Comparison of ENCODE assay signal across 12 cellular contexts in genomic region chr21:44815852-44816628, GRCh38. TPM values are rescaled to one million over a fixed set of nuclear protein-coding genes. Genes with fewer than 3 reads are reported as not detected.
DNase-seq lines count a peak whose midpoint lies in the region; ATAC-seq, FAIRE-seq and TF ChIP-seq lines count a peak whose summit lies in the region.
"Had no signal": no experiment of that assay in that cellular context is flagged by ENCODE, and none has a peak within 500 bp of the region (broad histone marks: within the 10 kb centered on the region; RNA-seq: fewer than 3 reads in every experiment).

No MANE protein-coding gene starts in this region.

- H3K4me3 ChIP-seq in CD4-positive, alpha-beta memory T cell (ENCODE audit: low read length in 2 of 2), result no peak overlapping the region
- no peak overlapping the region for H3K4me3 ChIP-seq in GM12878
- H3K4me3 ChIP-seq in esophagus squamous epithelium, result no peak overlapping the region

- no peaks in the 10 kb centered on the region for H3K27me3 Mint-ChIP-seq in CD4-positive, alpha-beta memory T cell
- H3K27me3 Mint-ChIP-seq in HFFc6 (ENCODE audit: insufficient read depth), result no peaks in the 10 kb centered on the region; the same call in 1 of the 2 replicates
- H3K27me3 Mint-ChIP-seq in natural killer cell (ENCODE audit: low read depth in 2 of 2), result no peaks in the 10 kb centered on the region

- TF ChIP-seq POLR2A in GM12878 (IDR thresholded peaks at IDR 0.05; ENCODE audit: low read depth, low read length) (no peak), esophagus squamous epithelium (IDR thresholded peaks at IDR 0.05) (no peak)

- POLR2A ChIA-PET in CD4-positive, alpha-beta memory T cell (lab: Charles Lee; ENCODE audit: partially characterized antibody), result interaction anchor here (0.7 to 1.9 kb wide), 4 partner anchors 11 to 124 kb away, joined by 3 to 7 read pairs (median 5); partner anchors contain the start of genes SLX9 and UBE2G2
- POLR2A ChIA-PET in GM12878 (lab: Charles Lee), result interaction anchor here (0.5 to 1.7 kb wide), 3 partner anchors 12 to 57 kb away, joined by 3 to 4 read pairs (median 3); no protein-coding TSS in a partner anchor

- SMC1A ChIA-PET in GM12878 (lab: Charles Lee; ENCODE audit: uncharacterized antibody, unreplicated experiment), result interaction anchor here (0.6 to 1.0 kb wide), 2 partner anchors 14 to 479 kb away, joined by 3 read pairs; partner anchors contain the start of gene UBE2G2

- no peak for TF ChIP-seq EP300 in GM12878 (IDR thresholded peaks at IDR 0.05; ENCODE audit: borderline replicate concordance in 1 of 2, control insufficient read depth in 1 of 2, low read depth in 2 of 2, low read length in 2 of 2)

- in situ Hi-C loops in GM12878 (cut with MboI), result no loop called here

- H3K4me3 Mint-ChIP-seq in CD4-positive, alpha-beta memory T cell, result peak overlapping the region; percentile 68 to 87 (median 72)
- peak overlapping the region; percentile 83 for H3K4me3 Mint-ChIP-seq in HFFc6
- H3K4me3 Mint-ChIP-seq in natural killer cell, result peak overlapping the region; percentile 80

- BruUV-seq in GM12878 (replicated peaks; lab: Mats Ljungman, UMichigan), result TSS peak; percentile 51

- RAD21 ChIA-PET in GM12878 (lab: Charles Lee; ENCODE audit: unreplicated experiment), result no interaction called here

- H3K9ac ChIP-seq in GM12878 (ENCODE audit: control insufficient read depth, insufficient read depth, low read length), result no peak overlapping the region

- H3K4me2 ChIP-seq in GM12878 (ENCODE audit: control insufficient read depth, insufficient read depth), result 0 out of 2 replicates have a peak overlapping the region, but pooled peaks have one; percentile 7

- no peaks in the 10 kb centered on the region for H4K20me1 ChIP-seq in GM12878 (ENCODE audit: control insufficient read depth, insufficient read depth)

- H3K27me3 ChIP-seq in CD4-positive, alpha-beta memory T cell (ENCODE audit: insufficient read depth, low read length), result no peaks in the 10 kb centered on the region
- H3K27me3 ChIP-seq in GM12878 (replicated peaks in 1 of 2; ENCODE audit: control insufficient read depth in 2 of 2, insufficient read depth in 2 of 2, low read length in 1 of 2), result no peaks in the 10 kb centered on the region
- H3K27me3 ChIP-seq in esophagus squamous epithelium, result no peaks in the 10 kb centered on the region
- H3K27me3 ChIP-seq: cardiac muscle cell had no signal

- H2AFZ ChIP-seq in GM12878 (ENCODE audit: control insufficient read depth, low read depth, low read length), result no peak overlapping the region

- ATAC-seq in GM12878 (no peak), natural killer cell (no peak), HG03139 (IDR thresholded peaks at IDR 0.05; ENCODE audit: unreplicated experiment) (no peak), HG02571 (IDR thresholded peaks at IDR 0.05; ENCODE audit: unreplicated experiment) (no peak)

- H3K27ac ChIP-seq in CD4-positive, alpha-beta memory T cell (ENCODE audit: low read depth, low read length), result no peak overlapping the region
- no peak overlapping the region for H3K27ac ChIP-seq in GM12878 (ENCODE audit: control insufficient read depth, insufficient read depth)
- H3K27ac ChIP-seq in esophagus squamous epithelium, result no peak overlapping the region
- H3K27ac ChIP-seq: cardiac muscle cell had no signal

- peaks cover 0 to 9% (median 0%) of the 10 kb centered on the region in 8 donors for H3K9me3 Mint-ChIP-seq in CD4-positive, alpha-beta memory T cell
- no peaks in the 10 kb centered on the region for H3K9me3 Mint-ChIP-seq in HFFc6
- H3K9me3 Mint-ChIP-seq in natural killer cell, result no peaks in the 10 kb centered on the region

- peaks cover 9 to 14% of the 10 kb centered on the region in 2 donors for H3K36me3 Mint-ChIP-seq in CD4-positive, alpha-beta memory T cell
- H3K36me3 Mint-ChIP-seq in HFFc6 (ENCODE audit: low read depth) (peaks cover 11% of the 10 kb centered on the region; the same call in 1 of the 2 replicates), natural killer cell (no peaks in the 10 kb centered on the region)

- TF ChIP-seq CTCF in HFFc6 (IDR thresholded peaks at IDR 0.05) (no peak), GM12878 (IDR thresholded peaks at IDR 0.05 in 2 of 3, conservative IDR thresholded peaks at IDR 0.05 in 1 of 3; ENCODE audit: control insufficient read depth in 2 of 3, extremely low read depth in 1 of 3, insufficient read depth in 1 of 3, low read depth in 3 of 3, low read length in 3 of 3) (no peak), natural killer cell (IDR thresholded peaks at IDR 0.05) (no peak), esophagus squamous epithelium (IDR thresholded peaks at IDR 0.05) (no peak)

- H3K4me1 Mint-ChIP-seq in CD4-positive, alpha-beta memory T cell, result peaks cover 5 to 48% (median 20%) of the 10 kb centered on the region in 4 donors
- H3K4me1 Mint-ChIP-seq in HFFc6 (ENCODE audit: low read depth) (peaks cover 33% of the 10 kb centered on the region), natural killer cell (peaks cover 8% of the 10 kb centered on the region in 2 donors)

- no peaks in the 10 kb centered on the region for H3K9me3 ChIP-seq in CD4-positive, alpha-beta memory T cell (ENCODE audit: control insufficient read depth in 1 of 2, low read length in 2 of 2)
- H3K9me3 ChIP-seq in GM12878 (replicated peaks; ENCODE audit: control insufficient read depth, insufficient read depth, low read length), result no peaks in the 10 kb centered on the region; the same call in 2 of the 3 replicates
- H3K9me3 ChIP-seq in esophagus squamous epithelium, result peaks cover 0 to 14% (median 0%) of the 10 kb centered on the region in 3 donors

- no peak for FAIRE-seq in GM12878 (lab: Jason Lieb, UNC)
- FAIRE-seq: frontal cortex had no signal

- peaks cover 16% of the 10 kb centered on the region for H3K4me1 ChIP-seq in CD4-positive, alpha-beta memory T cell (ENCODE audit: insufficient read depth, low read length)
- H3K4me1 ChIP-seq in GM12878 (ENCODE audit: control insufficient read depth, insufficient read depth, low read length), result no peaks in the 10 kb centered on the region
- peaks cover 18 to 50% (median 20%) of the 10 kb centered on the region in 3 donors for H3K4me1 ChIP-seq in esophagus squamous epithelium

- H3K36me3 ChIP-seq in CD4-positive, alpha-beta memory T cell (ENCODE audit: insufficient read depth, low read length), result no peaks in the 10 kb centered on the region
- H3K36me3 ChIP-seq in GM12878 (ENCODE audit: control insufficient read depth in 2 of 2, insufficient read depth in 2 of 2, low read length in 1 of 2) (peaks cover 0 to 2% of the 10 kb centered on the region in 2 experiments; a peak in 3 of 4 replicates), esophagus squamous epithelium (peaks cover 0 to 26% (median 0%) of the 10 kb centered on the region in 3 donors)
- H3K36me3 ChIP-seq: cardiac muscle cell had no signal

- no peak for DNase-seq in CD4-positive, alpha-beta memory T cell
- DNase-seq in HFFc6, result no peak
- DNase-seq in GM12878 (ENCODE audit: low read depth, low spot score), result no peak
- DNase-seq in natural killer cell, result no peak
- no peak for DNase-seq in esophagus squamous epithelium (lab: John Stamatoyannopoulos, UW)
- DNase-seq: GF-D8, mesendoderm, NCI-H1436 treated with DMSO at 0.1 percent for 48 hours had no signal

- peaks cover 27% of the 10 kb centered on the region for H3K79me2 ChIP-seq in GM12878 (ENCODE audit: control insufficient read depth, insufficient read depth, low read length)

- no peak for TF ChIP-seq RAD21 in GM12878 (IDR thresholded peaks at IDR 0.05; ENCODE audit: insufficient read depth, low read depth, low read length)

- intact Hi-C loops in CD4-positive, alpha-beta memory T cell (cut with micrococcal nuclease), result loop anchor here (10.0 kb wide), 2 partner anchors 481 to 829 kb away; partner anchors contain the start of genes CFAP410 and PCBP3
- intact Hi-C loops in GM12878 (cut with micrococcal nuclease; ENCODE audit: unreplicated experiment), result loop anchor here (5.0 kb wide), 2 partner anchors 56 to 116 kb away; partner anchors contain the start of gene PTTG1IP
- intact Hi-C loops in natural killer cell (cut with micrococcal nuclease), result no loop called here
- intact Hi-C loops in esophagus squamous epithelium (cut with DNase I), result no loop called here

- CTCF ChIA-PET in CD4-positive, alpha-beta memory T cell (lab: Charles Lee; ENCODE audit: partially characterized antibody), result interaction anchor here (4.6 kb wide), 1 partner anchor 16 kb away, joined by 25 read pairs; the partner anchor contains the start of gene UBE2G2
- CTCF ChIA-PET in GM12878 (lab: Yijun Ruan, JAX), result interaction anchor here (0.7 to 1.6 kb wide), 4 partner anchors 11 to 109 kb away, joined by 3 to 8 read pairs (median 5); no protein-coding TSS in a partner anchor

- H3K27ac Mint-ChIP-seq in CD4-positive, alpha-beta memory T cell, result peak overlapping the region; percentile 48 to 90 (median 68)
- peak overlapping the region; percentile 22; the same call in 1 of the 2 replicates for H3K27ac Mint-ChIP-seq in HFFc6
- peak overlapping the region in 1 of 2 donors; percentile 77 for H3K27ac Mint-ChIP-seq in natural killer cell

- WGBS in GM12878 (ENCODE audit: insufficient coverage, insufficient replicate concordance, low lambda C conversion rate, missing lambda C conversion rate), result 64% methylated on average over 10 of the region's 10 CpGs
- 65 to 83% methylated on average over 4 to 6 of the region's 10 CpGs for WGBS in esophagus squamous epithelium, 2 donors

RNA-seq across cellular contexts. Expression of gene SUMO3, which starts 1.8 kb away (rescaled TPM):
- total RNA-seq in CD4-positive, alpha-beta memory T cell, result 10 to 100 TPM; 36.3 to 37.3 TPM
- 10 to 100 TPM; 74.9 to 99.7 TPM for polyA plus RNA-seq in CD4-positive, alpha-beta memory T cell
- total RNA-seq in HFFc6 (2021; fragmentation: NEBNext Ultra II Directional; extraction: Animal tissue kit (Norgen Biotek cat#: 25700)), result 100 to 1,000 TPM; 116 to 160 (median 147) TPM
- 19.0 and 22.2 TPM in 2 replicates for total RNA-seq in GM12878 (2013; cell fraction: nucleolus; rRNA removed)
- 67.5 and 77.0 TPM in 2 replicates for total RNA-seq in GM12878 (2014; rRNA removed)
- total RNA-seq in GM12878 (2014; rRNA removed; fragmentation: Illumina TruSeq; extraction: Trizol), result 70.3 and 74.3 TPM in 2 replicates
- total RNA-seq in GM12878 (2021), result 85.9 and 91.3 TPM in 2 replicates
- 60.5 TPM for polyA plus RNA-seq in GM12878 (2011; ENCODE audit: low read depth)
- 106 and 119 TPM in 2 replicates for polyA plus RNA-seq in GM12878 (2011; rRNA removed)
- polyA plus RNA-seq in GM12878 (2011; cell fraction: cytosol; rRNA removed), result 120 and 127 TPM in 2 replicates
- polyA plus RNA-seq in GM12878 (2011; cell fraction: nucleus; rRNA removed), result 42.9 and 57.8 TPM in 2 replicates
- polyA plus RNA-seq in GM12878 (2012), result 70.8 and 81.7 TPM in 2 replicates
- polyA plus RNA-seq in GM12878 (2014; fragmentation: Illumina TruSeq; extraction: Trizol), result 80.0 and 88.4 TPM in 2 replicates
- polyA plus RNA-seq in GM12878 (2014; fragmentation: Nextera tagmentation; extraction: Ambion mirVana), result 10 to 100 TPM; 14.3 to 33.0 TPM
- 91.3 and 98.3 TPM in 2 replicates for polyA plus RNA-seq in GM12878 (2014; rRNA removed)
- 100 to 1,000 TPM; 164 TPM for polyA plus RNA-seq in GM12878 (2016; fragmentation: Nextera tagmentation; extraction: Ambion mirVana)
- 62.3 and 66.9 TPM in 2 replicates for polyA minus RNA-seq in GM12878 (2011; rRNA and poly(A)+ RNA removed)
- polyA minus RNA-seq in GM12878 (2011; cell fraction: cytosol; rRNA and poly(A)+ RNA removed), result 31.8 and 32.6 TPM in 2 replicates
- 12.9 and 17.7 TPM in 2 replicates for polyA minus RNA-seq in GM12878 (2011; cell fraction: nucleus; rRNA and poly(A)+ RNA removed)
- 10 to 100 TPM; 64.0 to 70.1 (median 65.2) TPM for total RNA-seq in natural killer cell
- total RNA-seq in esophagus squamous epithelium, result 10 to 100 TPM; 22.9 to 55.0 (median 46.5) TPM

RNA-seq across cellular contexts. Expression of gene UBE2G2, which starts 14.4 kb away (rescaled TPM):
- total RNA-seq in CD4-positive, alpha-beta memory T cell, result 100 to 1,000 TPM; 125 to 131 TPM
- polyA plus RNA-seq in CD4-positive, alpha-beta memory T cell, result 10 to 100 TPM; 51.8 to 65.9 TPM
- 10 to 100 TPM; 53.5 to 73.3 (median 61.0) TPM for total RNA-seq in HFFc6 (2021; fragmentation: NEBNext Ultra II Directional; extraction: Animal tissue kit (Norgen Biotek cat#: 25700))
- 187 and 192 TPM in 2 replicates for total RNA-seq in GM12878 (2013; cell fraction: nucleolus; rRNA removed)
- total RNA-seq in GM12878 (2014; rRNA removed), result 75.6 and 82.3 TPM in 2 replicates
- total RNA-seq in GM12878 (2014; rRNA removed; fragmentation: Illumina TruSeq; extraction: Trizol), result 62.4 and 66.1 TPM in 2 replicates
- 71.0 and 76.1 TPM in 2 replicates for total RNA-seq in GM12878 (2021)
- polyA plus RNA-seq in GM12878 (2011; ENCODE audit: low read depth), result 33.3 TPM
- polyA plus RNA-seq in GM12878 (2011; rRNA removed), result 101 and 102 TPM in 2 replicates
- polyA plus RNA-seq in GM12878 (2011; cell fraction: cytosol; rRNA removed), result 105 and 172 TPM in 2 replicates
- 131 and 160 TPM in 2 replicates for polyA plus RNA-seq in GM12878 (2011; cell fraction: nucleus; rRNA removed)
- 45.8 and 68.2 TPM in 2 replicates for polyA plus RNA-seq in GM12878 (2012)
- polyA plus RNA-seq in GM12878 (2014; fragmentation: Illumina TruSeq; extraction: Trizol), result 93.5 and 94.7 TPM in 2 replicates
- polyA plus RNA-seq in GM12878 (2014; fragmentation: Nextera tagmentation; extraction: Ambion mirVana), result 10 to 100 TPM; 27.0 to 32.0 TPM
- 116 and 139 TPM in 2 replicates for polyA plus RNA-seq in GM12878 (2014; rRNA removed)
- polyA plus RNA-seq in GM12878 (2016; fragmentation: Nextera tagmentation; extraction: Ambion mirVana), result 10 to 100 TPM; 72.7 to 79.2 TPM
- polyA minus RNA-seq in GM12878 (2011; rRNA and poly(A)+ RNA removed), result 92.3 and 104 TPM in 2 replicates
- 30.3 and 33.2 TPM in 2 replicates for polyA minus RNA-seq in GM12878 (2011; cell fraction: cytosol; rRNA and poly(A)+ RNA removed)
- polyA minus RNA-seq in GM12878 (2011; cell fraction: nucleus; rRNA and poly(A)+ RNA removed), result 43.4 and 64.4 TPM in 2 replicates
- total RNA-seq in natural killer cell, result 100 to 1,000 TPM in 2 of 3 donors, 10 to 100 TPM in 1; 89.1 to 109 (median 107) TPM
- 10 to 100 TPM; 27.9 to 70.0 (median 51.1) TPM for total RNA-seq in esophagus squamous epithelium

RNA-seq across cellular contexts. Expression of gene PTTG1IP, which starts 57.5 kb away (rescaled TPM):
- total RNA-seq in CD4-positive, alpha-beta memory T cell, result 100 to 1,000 TPM in 1 of 2 experiments, 10 to 100 TPM in 1; 98.7 to 110 TPM
- 10 to 100 TPM; 84.8 to 92.4 TPM for polyA plus RNA-seq in CD4-positive, alpha-beta memory T cell
- 100 to 1,000 TPM; 241 to 290 (median 277) TPM for total RNA-seq in HFFc6 (2021; fragmentation: NEBNext Ultra II Directional; extraction: Animal tissue kit (Norgen Biotek cat#: 25700))
- 40.3 and 40.4 TPM in 2 replicates for total RNA-seq in GM12878 (2013; cell fraction: nucleolus; rRNA removed)
- total RNA-seq in GM12878 (2014; rRNA removed) (46.9 and 48.0 TPM in 2 replicates), GM12878 (2014; rRNA removed; fragmentation: Illumina TruSeq; extraction: Trizol) (30.2 and 33.4 TPM in 2 replicates), GM12878 (2021) (45.5 and 46.7 TPM in 2 replicates), natural killer cell (100 to 1,000 TPM in 2 of 3 donors, 10 to 100 TPM in 1; 96.8 to 144 (median 126) TPM), esophagus squamous epithelium (100 to 1,000 TPM in 3 of 4 donors, 10 to 100 TPM in 1; 83.1 to 132 (median 114) TPM)
- 19.6 TPM for polyA plus RNA-seq in GM12878 (2011; ENCODE audit: low read depth)
- polyA plus RNA-seq in GM12878 (2011; rRNA removed) (44.2 and 49.2 TPM in 2 replicates), GM12878 (2014; fragmentation: Illumina TruSeq; extraction: Trizol) (33.2 and 33.8 TPM in 2 replicates), GM12878 (2014; fragmentation: Nextera tagmentation; extraction: Ambion mirVana) (10 to 100 TPM in 1 of 2 experiments, 1 to 10 TPM in 1; 2.4 to 10.4 TPM), GM12878 (2014; rRNA removed) (39.3 and 43.4 TPM in 2 replicates), GM12878 (2016; fragmentation: Nextera tagmentation; extraction: Ambion mirVana) (10 to 100 TPM; 49.5 to 56.4 TPM)
- polyA plus RNA-seq in GM12878 (2011; cell fraction: cytosol; rRNA removed), result 39.6 and 41.6 TPM in 2 replicates
- 46.1 and 56.8 TPM in 2 replicates for polyA plus RNA-seq in GM12878 (2011; cell fraction: nucleus; rRNA removed)
- polyA plus RNA-seq in GM12878 (2012), result 28.3 and 33.6 TPM in 2 replicates
- polyA minus RNA-seq in GM12878 (2011; rRNA and poly(A)+ RNA removed), result 19.2 and 29.2 TPM in 2 replicates
- polyA minus RNA-seq in GM12878 (2011; cell fraction: cytosol; rRNA and poly(A)+ RNA removed), result 16.7 and 22.1 TPM in 2 replicates
- polyA minus RNA-seq in GM12878 (2011; cell fraction: nucleus; rRNA and poly(A)+ RNA removed), result 11.8 and 15.6 TPM in 2 replicates

Comparison
In these comparisons a context has a peak if more than half of its experiments do, and no peak if none do; other contexts are left out.
1. intact Hi-C loops: an anchor here in CD4-positive, alpha-beta memory T cell (10.0 kb wide) and GM12878 (5.0 kb wide); none called in natural killer cell and esophagus squamous epithelium.